ENCODE assay signal across 1 cellular context in the genomic region with DNA sequence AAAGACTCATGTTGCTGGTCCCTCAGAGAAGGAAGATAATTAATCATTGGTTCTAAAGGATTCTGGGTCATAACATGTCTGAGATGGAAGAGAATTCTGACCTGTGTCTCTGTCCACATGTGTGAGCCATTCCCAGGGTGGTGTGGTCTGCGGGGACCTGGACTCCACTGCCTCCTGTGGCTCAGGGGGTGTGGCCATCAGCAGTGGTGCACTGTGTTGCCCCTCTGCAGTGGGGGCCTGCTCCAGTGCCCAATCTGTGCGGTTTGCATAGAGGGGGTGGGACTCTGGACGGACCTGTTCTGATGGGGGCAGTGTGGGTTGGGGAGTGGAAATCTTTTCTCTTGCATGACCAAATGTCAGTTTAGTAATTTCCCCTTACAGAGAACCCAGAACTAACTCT.
TF ChIP-seq lines count a peak whose summit lies in the region.

No MANE protein-coding gene starts in this region.

TF ChIP-seq in HepG2, 621 proteins besides CTCF, POLR2A, EP300 and RAD21:
- TF ChIP-seq ZKSCAN8 (CRISPR knock-in tag; IDR thresholded peaks at IDR 0.05; ENCODE audit: borderline replicate concordance) (no peak), CEBPB (IDR thresholded peaks at IDR 0.05; ENCODE audit: borderline replicate concordance, low read depth, low read length) (no peak), AKAP8 (CRISPR knock-in tag; IDR thresholded peaks at IDR 0.05) (no peak), ZNF772 (CRISPR knock-in tag; IDR thresholded peaks at IDR 0.05) (no peak), KAT7 (CRISPR knock-in tag; IDR thresholded peaks at IDR 0.05; ENCODE audit: borderline replicate concordance) (no peak), JUND (CRISPR knock-in tag; IDR thresholded peaks at IDR 0.05) (no peak), FLYWCH1 (CRISPR knock-in tag; IDR thresholded peaks at IDR 0.05) (no peak), ZSCAN22 (CRISPR knock-in tag; IDR thresholded peaks at IDR 0.05) (no peak), SRSF4 (IDR thresholded peaks at IDR 0.05; ENCODE audit: low read depth, low read length, poor library complexity, severe bottlenecking) (no peak), KDM5B (CRISPR knock-in tag; IDR thresholded peaks at IDR 0.05; ENCODE audit: borderline replicate concordance) (no peak), REPIN1 (CRISPR knock-in tag; IDR thresholded peaks at IDR 0.05; ENCODE audit: borderline replicate concordance, low read depth) (no peak), ZFP37 (CRISPR knock-in tag; IDR thresholded peaks at IDR 0.05; ENCODE audit: borderline replicate concordance) (no peak), NCOA2 (CRISPR knock-in tag; IDR thresholded peaks at IDR 0.05) (no peak)
- TF ChIP-seq, protein P1, sequence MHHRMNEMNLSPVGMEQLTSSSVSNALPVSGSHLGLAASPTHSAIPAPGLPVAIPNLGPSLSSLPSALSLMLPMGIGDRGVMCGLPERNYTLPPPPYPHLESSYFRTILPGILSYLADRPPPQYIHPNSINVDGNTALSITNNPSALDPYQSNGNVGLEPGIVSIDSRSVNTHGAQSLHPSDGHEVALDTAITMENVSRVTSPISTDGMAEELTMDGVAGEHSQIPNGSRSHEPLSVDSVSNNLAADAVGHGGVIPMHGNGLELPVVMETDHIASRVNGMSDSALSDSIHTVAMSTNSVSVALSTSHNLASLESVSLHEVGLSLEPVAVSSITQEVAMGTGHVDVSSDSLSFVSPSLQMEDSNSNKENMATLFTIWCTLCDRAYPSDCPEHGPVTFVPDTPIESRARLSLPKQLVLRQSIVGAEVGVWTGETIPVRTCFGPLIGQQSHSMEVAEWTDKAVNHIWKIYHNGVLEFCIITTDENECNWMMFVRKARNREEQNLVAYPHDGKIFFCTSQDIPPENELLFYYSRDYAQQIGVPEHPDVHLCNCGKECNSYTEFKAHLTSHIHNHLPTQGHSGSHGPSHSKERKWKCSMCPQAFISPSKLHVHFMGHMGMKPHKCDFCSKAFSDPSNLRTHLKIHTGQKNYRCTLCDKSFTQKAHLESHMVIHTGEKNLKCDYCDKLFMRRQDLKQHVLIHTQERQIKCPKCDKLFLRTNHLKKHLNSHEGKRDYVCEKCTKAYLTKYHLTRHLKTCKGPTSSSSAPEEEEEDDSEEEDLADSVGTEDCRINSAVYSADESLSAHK (CRISPR knock-in tag; IDR thresholded peaks at IDR 0.05; ENCODE audit: borderline replicate concordance): no peak
- TF ChIP-seq, protein P2, sequence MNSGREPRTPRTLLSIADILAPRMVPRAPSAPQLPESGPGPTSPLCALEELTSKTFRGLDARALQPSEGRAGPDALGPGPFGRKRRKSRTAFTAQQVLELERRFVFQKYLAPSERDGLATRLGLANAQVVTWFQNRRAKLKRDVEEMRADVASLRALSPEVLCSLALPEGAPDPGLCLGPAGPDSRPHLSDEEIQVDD (CRISPR knock-in tag; IDR thresholded peaks at IDR 0.05; ENCODE audit: borderline replicate concordance): no peak
- TF ChIP-seq, protein P3, sequence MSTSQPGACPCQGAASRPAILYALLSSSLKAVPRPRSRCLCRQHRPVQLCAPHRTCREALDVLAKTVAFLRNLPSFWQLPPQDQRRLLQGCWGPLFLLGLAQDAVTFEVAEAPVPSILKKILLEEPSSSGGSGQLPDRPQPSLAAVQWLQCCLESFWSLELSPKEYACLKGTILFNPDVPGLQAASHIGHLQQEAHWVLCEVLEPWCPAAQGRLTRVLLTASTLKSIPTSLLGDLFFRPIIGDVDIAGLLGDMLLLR (CRISPR knock-in tag; IDR thresholded peaks at IDR 0.05): no peak
- TF ChIP-seq, protein P4, sequence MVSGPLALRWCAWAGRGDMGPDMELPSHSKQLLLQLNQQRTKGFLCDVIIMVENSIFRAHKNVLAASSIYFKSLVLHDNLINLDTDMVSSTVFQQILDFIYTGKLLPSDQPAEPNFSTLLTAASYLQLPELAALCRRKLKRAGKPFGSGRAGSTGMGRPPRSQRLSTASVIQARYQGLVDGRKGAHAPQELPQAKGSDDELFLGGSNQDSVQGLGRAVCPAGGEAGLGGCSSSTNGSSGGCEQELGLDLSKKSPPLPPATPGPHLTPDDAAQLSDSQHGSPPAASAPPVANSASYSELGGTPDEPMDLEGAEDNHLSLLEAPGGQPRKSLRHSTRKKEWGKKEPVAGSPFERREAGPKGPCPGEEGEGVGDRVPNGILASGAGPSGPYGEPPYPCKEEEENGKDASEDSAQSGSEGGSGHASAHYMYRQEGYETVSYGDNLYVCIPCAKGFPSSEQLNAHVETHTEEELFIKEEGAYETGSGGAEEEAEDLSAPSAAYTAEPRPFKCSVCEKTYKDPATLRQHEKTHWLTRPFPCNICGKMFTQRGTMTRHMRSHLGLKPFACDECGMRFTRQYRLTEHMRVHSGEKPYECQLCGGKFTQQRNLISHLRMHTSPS (CRISPR knock-in tag; IDR thresholded peaks at IDR 0.05; ENCODE audit: low read depth): no peak
- TF ChIP-seq, protein P5, sequence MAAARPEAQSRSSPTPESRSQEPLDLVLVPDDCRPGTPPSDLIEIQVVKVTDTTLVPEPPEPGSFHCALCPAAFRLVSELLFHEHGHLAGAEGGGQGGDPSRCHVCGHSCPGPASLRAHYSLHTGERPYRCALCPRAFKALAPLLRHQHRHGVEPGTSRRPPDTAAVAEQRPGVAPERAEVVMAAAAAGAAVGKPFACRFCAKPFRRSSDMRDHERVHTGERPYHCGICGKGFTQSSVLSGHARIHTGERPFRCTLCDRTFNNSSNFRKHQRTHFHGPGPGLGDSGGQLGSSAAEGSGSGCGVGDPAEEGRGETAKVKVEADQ (CRISPR knock-in tag; IDR thresholded peaks at IDR 0.05; ENCODE audit: borderline replicate concordance): no peak
- TF ChIP-seq, protein P6, sequence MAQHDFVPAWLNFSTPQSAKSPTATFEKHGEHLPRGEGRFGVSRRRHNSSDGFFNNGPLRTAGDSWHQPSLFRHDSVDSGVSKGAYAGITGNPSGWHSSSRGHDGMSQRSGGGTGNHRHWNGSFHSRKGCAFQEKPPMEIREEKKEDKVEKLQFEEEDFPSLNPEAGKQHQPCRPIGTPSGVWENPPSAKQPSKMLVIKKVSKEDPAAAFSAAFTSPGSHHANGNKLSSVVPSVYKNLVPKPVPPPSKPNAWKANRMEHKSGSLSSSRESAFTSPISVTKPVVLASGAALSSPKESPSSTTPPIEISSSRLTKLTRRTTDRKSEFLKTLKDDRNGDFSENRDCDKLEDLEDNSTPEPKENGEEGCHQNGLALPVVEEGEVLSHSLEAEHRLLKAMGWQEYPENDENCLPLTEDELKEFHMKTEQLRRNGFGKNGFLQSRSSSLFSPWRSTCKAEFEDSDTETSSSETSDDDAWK (CRISPR knock-in tag; IDR thresholded peaks at IDR 0.05): no peak
- TF ChIP-seq, protein P7, sequence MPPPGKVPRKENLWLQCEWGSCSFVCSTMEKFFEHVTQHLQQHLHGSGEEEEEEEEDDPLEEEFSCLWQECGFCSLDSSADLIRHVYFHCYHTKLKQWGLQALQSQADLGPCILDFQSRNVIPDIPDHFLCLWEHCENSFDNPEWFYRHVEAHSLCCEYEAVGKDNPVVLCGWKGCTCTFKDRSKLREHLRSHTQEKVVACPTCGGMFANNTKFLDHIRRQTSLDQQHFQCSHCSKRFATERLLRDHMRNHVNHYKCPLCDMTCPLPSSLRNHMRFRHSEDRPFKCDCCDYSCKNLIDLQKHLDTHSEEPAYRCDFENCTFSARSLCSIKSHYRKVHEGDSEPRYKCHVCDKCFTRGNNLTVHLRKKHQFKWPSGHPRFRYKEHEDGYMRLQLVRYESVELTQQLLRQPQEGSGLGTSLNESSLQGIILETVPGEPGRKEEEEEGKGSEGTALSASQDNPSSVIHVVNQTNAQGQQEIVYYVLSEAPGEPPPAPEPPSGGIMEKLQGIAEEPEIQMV (CRISPR knock-in tag; IDR thresholded peaks at IDR 0.05; ENCODE audit: low read depth): no peak
TF ChIP-seq in HepG2: peak in this region for 0.
